In genomic region chr9:20355022-20355421, GRCh38 we compare ENCODE assay signal across 9 cellular contexts.
DNase-seq lines count a peak whose midpoint lies in the region; ATAC-seq and TF ChIP-seq lines count a peak whose summit lies in the region.
"Had no signal": no experiment of that assay in that cellular context is flagged by ENCODE, and none has a peak within 500 bp of the region (broad histone marks: within the 10 kb centered on the region; RNA-seq: fewer than 3 reads in every experiment).

No MANE protein-coding gene starts in this region.

- no peak overlapping the region for H3K9ac ChIP-seq in mesendoderm (ENCODE audit: low read length)

- H3K9me3 ChIP-seq in esophagus muscularis mucosa (no peaks in the 10 kb centered on the region), upper lobe of right lung (no peaks in the 10 kb centered on the region)

- no peak overlapping the region for H2AK5ac ChIP-seq in mesendoderm (ENCODE audit: low read length)

- no peak overlapping the region for H3K4ac ChIP-seq in mesendoderm (ENCODE audit: low read depth, low read length)

- no peak for TF ChIP-seq POLR2A in esophagus muscularis mucosa (IDR thresholded peaks at IDR 0.05; ENCODE audit: low read depth)

- H3K27ac ChIP-seq in esophagus muscularis mucosa (replicated peaks in 1 of 4), result peak overlapping the region; percentile 6 to 72 (median 60)
- no peak overlapping the region for H3K27ac ChIP-seq in mesendoderm (ENCODE audit: low read depth, low read length)
- H3K27ac ChIP-seq in upper lobe of right lung, result no peak overlapping the region

- H3K36me3 ChIP-seq in esophagus muscularis mucosa (peaks cover 0 to 7% (median 0%) of the 10 kb centered on the region in 4 donors), mesendoderm (ENCODE audit: control insufficient read depth, insufficient read depth, low read length) (no peaks in the 10 kb centered on the region), upper lobe of right lung (peaks cover 1% of the 10 kb centered on the region)

- no peak overlapping the region for H3K23ac ChIP-seq in mesendoderm (ENCODE audit: low read length)

- no peak overlapping the region for H3K4me2 ChIP-seq in mesendoderm (ENCODE audit: low read length)

- H3K56ac ChIP-seq in mesendoderm (ENCODE audit: low read length), result no peak overlapping the region

- 62% methylated on average over 2 of the region's 2 CpGs for WGBS in esophagus muscularis mucosa
- WGBS in mesendoderm (ENCODE audit: extremely low coverage, insufficient coverage, low lambda C conversion rate), result no CpG with 5 or more reads among the region's 2 CpGs

- ATAC-seq in GM18508 (IDR thresholded peaks at IDR 0.05; ENCODE audit: insufficient read depth, unreplicated experiment), result peak; percentile 41
- ATAC-seq in HG03442 (IDR thresholded peaks at IDR 0.05; ENCODE audit: unreplicated experiment), result peak; percentile 53
- ATAC-seq in Right ventricle myocardium inferior, result no peak
- no peak for ATAC-seq in upper lobe of right lung

- no peak for TF ChIP-seq EP300 in esophagus muscularis mucosa (IDR thresholded peaks at IDR 0.05)

- intact Hi-C loops in esophagus muscularis mucosa (cut with DNase I), result loop anchor here (5.0 to 10.0 kb wide), 5 partner anchors 327 to 760 kb away; partner anchors contain the start of gene FOCAD
- intact Hi-C loops in Right ventricle myocardium inferior (cut with DNase I), result loop anchor here (5.0 to 10.0 kb wide), 3 partner anchors 320 to 760 kb away; no protein-coding TSS in a partner anchor
- intact Hi-C loops in upper lobe of right lung (cut with DNase I), result loop anchor here (10.0 kb wide), 1 partner anchor 590 kb away; no protein-coding TSS in a partner anchor

- no peak overlapping the region for H2BK15ac ChIP-seq in mesendoderm (replicated peaks; ENCODE audit: low read depth)

- no peaks in the 10 kb centered on the region for H3K79me2 ChIP-seq in mesendoderm (ENCODE audit: control insufficient read depth, insufficient read depth, low read length)

- H3K79me1 ChIP-seq in mesendoderm (ENCODE audit: low read length), result no peaks in the 10 kb centered on the region

- no peak overlapping the region for H2BK120ac ChIP-seq in mesendoderm (ENCODE audit: low read depth, low read length)

- no peak overlapping the region for H2BK5ac ChIP-seq in mesendoderm (ENCODE audit: low read length)

- H3K4me1 ChIP-seq in esophagus muscularis mucosa (peaks cover 18 to 37% (median 29%) of the 10 kb centered on the region in 4 donors), mesendoderm (ENCODE audit: control insufficient read depth, low read depth, low read length) (no peaks in the 10 kb centered on the region), upper lobe of right lung (peaks cover 11% of the 10 kb centered on the region)

- peak; percentile 3 for DNase-seq in A172 (ENCODE audit: low spot score)
- DNase-seq in esophagus muscularis mucosa (ENCODE audit: extremely low spot score), result no peak
- DNase-seq in mesendoderm, result no peak
- DNase-seq in Right ventricle myocardium inferior (ENCODE audit: missing footprints), result no peak
- DNase-seq in anterior cingulate cortex (lab: John Stamatoyannopoulos, UW), result no peak
- no peak for DNase-seq in upper lobe of right lung
- DNase-seq: activated CD4-positive, alpha-beta T cell treated with anti-CD3 and anti-CD28 coated beads for 4 hours had no signal

- no peak overlapping the region for H3K18ac ChIP-seq in mesendoderm (ENCODE audit: low read length)

- H3K27me3 ChIP-seq in esophagus muscularis mucosa, result no peaks in the 10 kb centered on the region
- no peaks in the 10 kb centered on the region for H3K27me3 ChIP-seq in mesendoderm (ENCODE audit: insufficient read depth, low read length, poor library complexity)
- H3K27me3 ChIP-seq in upper lobe of right lung, result no peaks in the 10 kb centered on the region

- no peak overlapping the region for H3K4me3 ChIP-seq in esophagus muscularis mucosa
- H3K4me3 ChIP-seq in mesendoderm (ENCODE audit: low read length), result no peak overlapping the region
- H3K4me3 ChIP-seq in upper lobe of right lung, result no peak overlapping the region

- no peak overlapping the region for H4K5ac ChIP-seq in mesendoderm (ENCODE audit: low read length)

- no peak overlapping the region for H4K8ac ChIP-seq in mesendoderm (ENCODE audit: low read depth, low read length)

- TF ChIP-seq CTCF in esophagus muscularis mucosa (IDR thresholded peaks at IDR 0.05), result no peak
- no peak for TF ChIP-seq CTCF in upper lobe of right lung (IDR thresholded peaks at IDR 0.05)

Comparison
In these comparisons a context has a peak if more than half of its experiments do, and no peak if none do; other contexts are left out.
1. ATAC-seq: peak in GM18508 (single experiment) and HG03442 (single experiment); none in Right ventricle myocardium inferior (single experiment) and upper lobe of right lung (single experiment).
2. H3K27ac ChIP-seq: peak in esophagus muscularis mucosa (4 of 4); none in mesendoderm (single experiment) and upper lobe of right lung (single experiment).